12 cellular contexts compared by ENCODE assay signal in genomic region chr11:119618208-119618909, GRCh38.
A peak's percentile ranks its signal among the peaks of the same experiment; 100 is the strongest.
DNase-seq lines count a peak whose midpoint lies in the region; TF ChIP-seq lines count a peak whose summit lies in the region.
"Had no signal": no experiment of that assay in that cellular context is flagged by ENCODE, and none has a peak within 500 bp of the region (broad histone marks: within the 10 kb centered on the region; RNA-seq: fewer than 3 reads in every experiment).

No MANE protein-coding gene starts in this region.

- H3K36me3 ChIP-seq in adrenal gland (replicated peaks in 1 of 2) (no peaks in the 10 kb centered on the region), right atrium auricular region (no peaks in the 10 kb centered on the region), brain microvascular endothelial cell (replicated peaks) (no peaks in the 10 kb centered on the region)

- H3K27ac ChIP-seq in adrenal gland (peak overlapping the region in 2 of 5 donors; percentile 30 to 50), right atrium auricular region (no peak overlapping the region), brain microvascular endothelial cell (no peak overlapping the region)

- DNase-seq in KBM-7, result peak; percentile 34
- peak; percentile 32 to 73 (median 53) for DNase-seq in adrenal gland
- DNase-seq in right atrium auricular region (ENCODE audit: low spot score), result peak; percentile 67
- DNase-seq in putamen (ENCODE audit: low spot score), result peak; percentile 96
- no peak for DNase-seq in GM10248 (ENCODE audit: extremely low spot score)
- no peak for DNase-seq in brain microvascular endothelial cell
- DNase-seq in NCI-H1092 (lab: John Stamatoyannopoulos, UW), result no peak
- DNase-seq in NCI-H2081 (lab: John Stamatoyannopoulos, UW), result no peak
- DNase-seq: activated CD4-positive, alpha-beta T cell treated with anti-CD3 and anti-CD28 coated beads, Interleukin-2, amount 50 U/mL, for 4 hours; activated naive CD4-positive, alpha-beta T cell treated with anti-CD3 and anti-CD28 coated beads, Interleukin-2, amount 50 U/mL, for 16 hours; DMS53; NCI-H345 had no signal

- WGBS in adrenal gland, 4 donors, result 43 to 60% (median 57%) methylated on average over 8 of the region's 8 CpGs

- no peaks in the 10 kb centered on the region for H3K4me1 ChIP-seq in adrenal gland (replicated peaks in 1 of 2)
- peaks cover 0 to 6% of the 10 kb centered on the region in 2 donors for H3K4me1 ChIP-seq in right atrium auricular region

- in situ Hi-C loops in KBM-7 (cut with MboI; ENCODE audit: low pct_unique_long_range_greater_than_20kb, low sequenced_read_pairs) (no loop called here), brain microvascular endothelial cell (cut with HindIII; ENCODE audit: low pct_ligation_motif_present, low sequenced_read_pairs) (no loop called here)

- intact Hi-C loops in adrenal gland (cut with DNase I), result no loop called here

- POLR2A ChIA-PET in GM10248 (lab: Yijun Ruan, JAX), result no interaction called here

- no peak for TF ChIP-seq POLR2A in adrenal gland (IDR thresholded peaks at IDR 0.05)

- TF ChIP-seq CTCF in adrenal gland (IDR thresholded peaks at IDR 0.05) (no peak), right atrium auricular region (IDR thresholded peaks at IDR 0.05) (no peak), GM10248 (IDR thresholded peaks at IDR 0.05; ENCODE audit: control extremely low read depth, extremely low read depth, low read depth, missing control alignments) (no peak), brain microvascular endothelial cell (IDR thresholded peaks at IDR 0.05; ENCODE audit: low read depth, low read length, missing control alignments) (no peak)

- H3K4me3 ChIP-seq in adrenal gland, result no peak overlapping the region
- no peak overlapping the region for H3K4me3 ChIP-seq in right atrium auricular region
- no peak overlapping the region for H3K4me3 ChIP-seq in brain microvascular endothelial cell (ENCODE audit: low read depth, low read length)

- no peaks in the 10 kb centered on the region for H3K27me3 ChIP-seq in adrenal gland
- H3K27me3 ChIP-seq in right atrium auricular region, result no peaks in the 10 kb centered on the region
- H3K27me3 ChIP-seq in brain microvascular endothelial cell (replicated peaks), result no peaks in the 10 kb centered on the region

- H3K9me3 ChIP-seq in adrenal gland (replicated peaks in 1 of 3) (no peaks in the 10 kb centered on the region), right atrium auricular region (no peaks in the 10 kb centered on the region)

- CTCF ChIA-PET in GM10248 (lab: Yijun Ruan, JAX), result interaction anchor here (1.2 to 1.5 kb wide), 2 partner anchors 24 to 26 kb away, joined by 3 read pairs; no protein-coding TSS in a partner anchor

Comparison
In these comparisons a context has a peak if more than half of its experiments do, and no peak if none do; other contexts are left out.
1. DNase-seq: peak in KBM-7 (single experiment), adrenal gland (7 of 7), right atrium auricular region (single experiment) and putamen (single experiment); none in GM10248 (single experiment), brain microvascular endothelial cell (single experiment), NCI-H1092 (single experiment) and NCI-H2081 (0 of 2).